ENCODE assay signal across 8 cellular contexts in genomic region chr20:46752639-46753235, GRCh38. TPM values are rescaled to one million over a fixed set of nuclear protein-coding genes. Genes with fewer than 3 reads are reported as not detected.
A peak's percentile ranks its signal among the peaks of the same experiment; 100 is the strongest.
DNase-seq lines count a peak whose midpoint lies in the region; ATAC-seq, FAIRE-seq and TF ChIP-seq lines count a peak whose summit lies in the region.

No MANE protein-coding gene starts in this region.

- H3K27me3 ChIP-seq in gastroesophageal sphincter (peaks cover 38% of the 10 kb centered on the region), prostate gland (replicated peaks; ENCODE audit: insufficient read depth) (no peaks in the 10 kb centered on the region)

- TF ChIP-seq EP300 in gastroesophageal sphincter (IDR thresholded peaks at IDR 0.05), result no peak

- H3K36me3 ChIP-seq in gastroesophageal sphincter (no peaks in the 10 kb centered on the region), prostate gland (no peaks in the 10 kb centered on the region)

- 1 to 22% methylated on average over 5 to 7 of the region's 13 CpGs for WGBS in gastroesophageal sphincter (ENCODE audit: low coverage in 1 of 2), 2 donors
- WGBS in prostate gland, result 23% methylated on average over 13 of the region's 13 CpGs

- in situ Hi-C loops in Caki2 (cut with HindIII; ENCODE audit: low pct_unique_long_range_greater_than_20kb, low sequenced_read_pairs), result no loop called here

- ATAC-seq in gastroesophageal sphincter, result no peak
- no peak for ATAC-seq in HG02678 (IDR thresholded peaks at IDR 0.05; ENCODE audit: unreplicated experiment)

- intact Hi-C loops in prostate gland (cut with DNase I), result loop anchor here (5.0 to 10.0 kb wide), 3 partner anchors 520 to 862 kb away; no protein-coding TSS in a partner anchor

- no peak overlapping the region for H3K4me3 ChIP-seq in Jurkat, Clone E6-1 (ENCODE audit: low read length)
- no peak overlapping the region for H3K4me3 ChIP-seq in gastroesophageal sphincter
- no peak overlapping the region for H3K4me3 ChIP-seq in prostate gland

- H3K27ac ChIP-seq in gastroesophageal sphincter (no peak overlapping the region), prostate gland (no peak overlapping the region)

- FAIRE-seq in RCC 7860 (lab: Jason Lieb, UNC), result peak; percentile 10

- H3K4me1 ChIP-seq in gastroesophageal sphincter (peaks cover 0 to 5% (median 0%) of the 10 kb centered on the region in 3 donors), prostate gland (replicated peaks) (no peaks in the 10 kb centered on the region)

- DNase-seq in Caki2 (ENCODE audit: low read depth), result peak; percentile 50
- DNase-seq in Jurkat, Clone E6-1 (ENCODE audit: low read depth, low spot score), result peak; percentile 40
- no peak for DNase-seq in RCC 7860 (ENCODE audit: low spot score)
- peak; percentile 18 for DNase-seq in activated effector memory CD4-positive, alpha-beta T cell treated with Interleukin-2 at 50 U/mL for 16 hours
- DNase-seq in prostate gland (ENCODE audit: low spot score), result peak; percentile 33
- DNase-seq in NCI-H187 treated with DMSO at 0.1 percent for 48 hours (lab: John Stamatoyannopoulos, UW), result no peak

- TF ChIP-seq CTCF in gastroesophageal sphincter (IDR thresholded peaks at IDR 0.05), result peak; percentile 50 to 71 (median 61)
- TF ChIP-seq CTCF in prostate gland (IDR thresholded peaks at IDR 0.05), result peak; percentile 44 to 69 (median 64)

- H3K9me3 ChIP-seq in gastroesophageal sphincter (no peaks in the 10 kb centered on the region), prostate gland (no peaks in the 10 kb centered on the region)

- TF ChIP-seq POLR2A in gastroesophageal sphincter (IDR thresholded peaks at IDR 0.05), result no peak
- no peak for TF ChIP-seq POLR2A in prostate gland (IDR thresholded peaks at IDR 0.05)

RNA-seq across cellular contexts. Expression of gene SLC2A10, which starts 43.3 kb away (rescaled TPM):
- 7.9 TPM in 2 replicates for total RNA-seq in Caki2 (2014; rRNA removed; shearing (Covaris generic); ENCODE audit: low replicate concordance)
- polyA plus RNA-seq in Jurkat, Clone E6-1 (2012; ENCODE audit: insufficient read depth, insufficient read length), result not detected
- total RNA-seq in gastroesophageal sphincter (10 to 100 TPM in 3 of 4 donors, 1 to 10 TPM in 1; 10.0 to 20.1 (median 11.5) TPM), prostate gland (10 to 100 TPM; 49.8 to 54.9 TPM)

Comparison
In these comparisons a context has a peak if more than half of its experiments do, and no peak if none do; other contexts are left out.
1. DNase-seq: peak in Caki2 (single experiment), Jurkat, Clone E6-1 (single experiment), activated effector memory CD4-positive, alpha-beta T cell treated with Interleukin-2 at 50 U/mL for 16 hours (single experiment) and prostate gland (single experiment); none in RCC 7860 (single experiment) and NCI-H187 treated with DMSO at 0.1 percent for 48 hours (single experiment).